9 cellular contexts compared by ENCODE assay signal in the genomic region with DNA sequence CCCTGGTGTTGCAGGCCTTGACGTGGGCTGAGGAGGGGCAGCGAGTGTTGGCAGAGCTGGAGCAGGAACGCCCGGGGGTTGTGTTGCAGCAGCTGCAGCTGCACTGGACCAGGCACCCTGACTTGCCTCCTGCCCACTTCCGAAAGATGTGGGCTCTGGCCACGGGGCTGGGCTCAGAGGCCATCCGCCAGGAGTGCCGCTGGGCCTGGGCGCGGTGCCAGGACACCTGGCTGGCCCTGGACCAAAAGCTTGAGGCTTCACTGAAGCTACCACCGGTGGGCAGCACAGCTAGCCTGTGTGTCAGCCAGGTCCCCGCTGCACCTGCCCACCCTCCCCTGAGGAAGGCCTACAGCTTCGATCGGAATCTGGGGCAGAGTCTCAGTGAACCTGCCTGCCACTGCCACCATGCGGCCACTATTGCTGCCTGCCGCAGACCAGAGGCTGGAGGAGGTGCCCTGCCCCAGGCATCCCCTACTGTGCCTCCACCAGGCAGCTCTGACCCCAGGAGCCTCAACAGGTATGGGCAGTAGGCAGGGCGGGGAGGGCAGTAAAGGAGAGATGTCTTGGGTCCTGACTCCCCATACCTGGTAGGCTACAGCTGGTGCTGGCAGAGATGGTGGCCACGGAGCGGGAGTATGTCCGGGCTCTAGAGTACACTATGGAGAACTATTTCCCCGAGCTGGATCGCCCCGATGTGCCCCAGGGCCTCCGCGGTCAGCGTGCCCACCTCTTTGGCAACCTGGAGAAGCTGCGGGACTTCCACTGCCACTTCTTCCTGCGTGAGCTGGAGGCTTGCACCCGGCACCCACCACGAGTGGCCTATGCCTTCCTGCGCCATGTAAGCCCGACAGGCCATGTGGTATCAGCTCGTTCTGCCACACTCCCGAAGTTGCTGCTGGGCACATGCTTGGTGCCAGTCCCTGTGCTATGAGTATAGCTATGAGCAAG. TPM values are rescaled to one million over a fixed set of nuclear protein-coding genes. Genes with fewer than 3 reads are reported as not detected.
DNase-seq lines count a peak whose midpoint lies in the region; ATAC-seq and TF ChIP-seq lines count a peak whose summit lies in the region.
"Had no signal": no experiment of that assay in that cellular context is flagged by ENCODE, and none has a peak within 500 bp of the region (broad histone marks: within the 10 kb centered on the region; RNA-seq: fewer than 3 reads in every experiment).

No MANE protein-coding gene starts in this region.

- DNase-seq in HFF-Myc (ENCODE audit: extremely low read depth, low read depth) (no peak), RPMI7951 (ENCODE audit: low read depth) (peak; percentile 39), glomerular visceral epithelial cell (ENCODE audit: extremely low spot score) (peak; percentile 44), sciatic nerve (ENCODE audit: low spot score) (no peak)
- DNase-seq in activated CD8-positive, alpha-beta T cell treated with anti-CD3 and anti-CD28 coated beads for 36 hours: no peak

- no peaks in the 10 kb centered on the region for H3K27me3 Mint-ChIP-seq in activated CD8-positive, alpha-beta T cell treated with anti-CD3 and anti-CD28 coated beads for 36 hours

- ATAC-seq in sciatic nerve (peak; percentile 27), HG03432 (IDR thresholded peaks at IDR 0.05; ENCODE audit: unreplicated experiment) (no peak), GM19467 (IDR thresholded peaks at IDR 0.05; ENCODE audit: unreplicated experiment) (no peak), HG03571 (IDR thresholded peaks at IDR 0.05; ENCODE audit: unreplicated experiment) (no peak)
- ATAC-seq in activated CD8-positive, alpha-beta T cell treated with anti-CD3 and anti-CD28 coated beads for 36 hours: no peak

- H3K4me3 ChIP-seq in HFF-Myc (replicated peaks; ENCODE audit: low read depth, low read length): no peak overlapping the region
- H3K4me3 ChIP-seq: SJSA1 had no signal

- no peak overlapping the region for H3K4me3 Mint-ChIP-seq in activated CD8-positive, alpha-beta T cell treated with anti-CD3 and anti-CD28 coated beads for 36 hours

- no peak overlapping the region for H3K27ac Mint-ChIP-seq in activated CD8-positive, alpha-beta T cell treated with anti-CD3 and anti-CD28 coated beads for 36 hours

- POLR2A ChIA-PET in activated CD8-positive, alpha-beta T cell treated with anti-CD3 and anti-CD28 coated beads for 36 hours (lab: Charles Lee): interaction anchor here (1.0 kb wide), 1 partner anchor 41 kb away, joined by 3 read pairs; no protein-coding TSS in a partner anchor

- intact Hi-C loops in sciatic nerve (cut with DNase I): no loop called here
- intact Hi-C loops in activated CD8-positive, alpha-beta T cell treated with anti-CD3 and anti-CD28 coated beads for 36 hours (cut with micrococcal nuclease): no loop called here

- peak; percentile 44 for TF ChIP-seq CTCF in HFF-Myc (IDR thresholded peaks at IDR 0.05; ENCODE audit: low read depth, low read length, missing control alignments)
- no peak for TF ChIP-seq CTCF in activated CD8-positive, alpha-beta T cell treated with anti-CD3 and anti-CD28 coated beads for 36 hours (IDR thresholded peaks at IDR 0.05)

- H3K4me1 Mint-ChIP-seq in activated CD8-positive, alpha-beta T cell treated with anti-CD3 and anti-CD28 coated beads for 36 hours (ENCODE audit: low read depth): peaks cover 6% of the 10 kb centered on the region

- no peaks in the 10 kb centered on the region for H3K9me3 Mint-ChIP-seq in activated CD8-positive, alpha-beta T cell treated with anti-CD3 and anti-CD28 coated beads for 36 hours

- CTCF ChIA-PET in activated CD8-positive, alpha-beta T cell treated with anti-CD3 and anti-CD28 coated beads for 36 hours (lab: Charles Lee): interaction anchor here (0.7 to 1.9 kb wide), 5 partner anchors 80 to 209 kb away, joined by 3 to 6 read pairs (median 3); no protein-coding TSS in a partner anchor

- no peaks in the 10 kb centered on the region for H3K36me3 Mint-ChIP-seq in activated CD8-positive, alpha-beta T cell treated with anti-CD3 and anti-CD28 coated beads for 36 hours (ENCODE audit: low read depth)

RNA-seq across cellular contexts. Expression of a gene that starts 5.6 kb away (rescaled TPM):
- 2.9 and 4.9 TPM in 2 replicates for total RNA-seq in RPMI7951 (2014; rRNA removed; shearing (Covaris generic))
- total RNA-seq in sciatic nerve: 15.0 TPM
- total RNA-seq in activated CD8-positive, alpha-beta T cell treated with anti-CD3 and anti-CD28 coated beads for 36 hours: 10 to 100 TPM; 17.3 to 20.8 TPM

RNA-seq across cellular contexts. Expression of a gene that starts 36.2 kb away (rescaled TPM):
- 0.98 and 1.1 TPM in 2 replicates for total RNA-seq in RPMI7951 (2014; rRNA removed; shearing (Covaris generic))
- total RNA-seq in sciatic nerve: 1.2 TPM
- 1 to 10 TPM; 7.7 to 8.1 TPM for total RNA-seq in activated CD8-positive, alpha-beta T cell treated with anti-CD3 and anti-CD28 coated beads for 36 hours

RNA-seq across cellular contexts. Expression of a gene that starts 37.7 kb away (rescaled TPM):
- total RNA-seq in RPMI7951 (2014; rRNA removed; shearing (Covaris generic)): 33.6 and 37.2 TPM in 2 replicates
- 35.3 TPM for total RNA-seq in sciatic nerve
- 100 to 1,000 TPM; 102 to 105 TPM for total RNA-seq in activated CD8-positive, alpha-beta T cell treated with anti-CD3 and anti-CD28 coated beads for 36 hours

RNA-seq across cellular contexts. Expression of a gene that starts 41.6 kb away (rescaled TPM):
- total RNA-seq in RPMI7951 (2014; rRNA removed; shearing (Covaris generic)): not detected in 2 replicates
- 0.53 TPM for total RNA-seq in sciatic nerve
- 1 to 10 TPM; 3.0 to 3.9 TPM for total RNA-seq in activated CD8-positive, alpha-beta T cell treated with anti-CD3 and anti-CD28 coated beads for 36 hours

RNA-seq across cellular contexts. Expression of a gene that starts 41.6 kb away (rescaled TPM):
- total RNA-seq in RPMI7951 (2014; rRNA removed; shearing (Covaris generic)): not detected in 2 replicates
- total RNA-seq in sciatic nerve: 1.5 TPM
- under 1 TPM; 0.81 to 0.90 TPM for total RNA-seq in activated CD8-positive, alpha-beta T cell treated with anti-CD3 and anti-CD28 coated beads for 36 hours
- total RNA-seq: SJSA1 had no signal

Comparison
In these comparisons a context has a peak if more than half of its experiments do, and no peak if none do; other contexts are left out.
1. DNase-seq: peak in RPMI7951 (single experiment) and glomerular visceral epithelial cell (single experiment); none in HFF-Myc (single experiment), sciatic nerve (single experiment) and activated CD8-positive, alpha-beta T cell treated with anti-CD3 and anti-CD28 coated beads for 36 hours (single experiment).